8 cellular contexts compared by ENCODE assay signal in the genomic region with DNA sequence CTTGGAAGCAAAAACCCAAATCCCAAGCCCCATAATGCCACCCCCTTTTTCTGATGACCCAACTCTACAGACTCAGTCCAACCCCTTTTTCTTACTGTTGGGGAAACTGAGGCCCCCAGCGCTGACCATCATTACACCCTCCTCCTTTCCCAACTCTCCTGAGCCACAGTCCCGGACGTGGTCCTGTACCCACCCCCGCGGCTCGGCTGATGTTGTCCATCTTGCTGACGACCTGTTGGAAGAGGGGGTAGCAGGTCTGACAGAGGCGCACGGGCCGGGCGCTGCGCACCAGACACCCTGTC.
DNase-seq lines count a peak whose midpoint lies in the region; ATAC-seq and TF ChIP-seq lines count a peak whose summit lies in the region.

No MANE protein-coding gene starts in this region.

- peak overlapping the region; percentile 89 for H3K4me3 ChIP-seq in BLaER1
- peak overlapping the region; percentile 79 for H3K4me3 ChIP-seq in LNCaP clone FGC (ENCODE audit: low read depth, low read length)
- peak overlapping the region; percentile 92 to 100 for H3K4me3 ChIP-seq in muscle layer of colon (ENCODE audit: low read depth in 1 of 2, low read length in 2 of 2)

- peaks cover 26% of the 10 kb centered on the region for H3K4me1 ChIP-seq in BLaER1
- H3K4me1 ChIP-seq in muscle layer of colon (ENCODE audit: insufficient read depth, low read length): peaks cover 10% of the 10 kb centered on the region

- ATAC-seq in GM21526 (IDR thresholded peaks at IDR 0.05; ENCODE audit: low FRiP score, unreplicated experiment): peak; percentile 40

- peaks cover 7% of the 10 kb centered on the region for H3K36me3 Mint-ChIP-seq in dendritic cell treated with granulocyte-macrophage colony-stimulating factor and Interleukin-4, amounts not matched to agents 40 ng/mL and 50 ng/mL, for 4 days (ENCODE audit: low read depth)

- peak overlapping the region; percentile 85 for H3K27ac Mint-ChIP-seq in dendritic cell treated with granulocyte-macrophage colony-stimulating factor and Interleukin-4, amounts not matched to agents 40 ng/mL and 50 ng/mL, for 4 days

- peak overlapping the region; percentile 80 for H3K4me3 Mint-ChIP-seq in dendritic cell treated with granulocyte-macrophage colony-stimulating factor and Interleukin-4, amounts not matched to agents 40 ng/mL and 50 ng/mL, for 4 days

- H3K36me3 ChIP-seq in BLaER1 (no peaks in the 10 kb centered on the region), muscle layer of colon (ENCODE audit: insufficient read depth, low read length) (no peaks in the 10 kb centered on the region)

- no peaks in the 10 kb centered on the region for H3K27me3 ChIP-seq in BLaER1
- H3K27me3 ChIP-seq in muscle layer of colon (ENCODE audit: control insufficient read depth in 1 of 2, insufficient read depth in 2 of 2, low read length in 2 of 2): no peaks in the 10 kb centered on the region

- no peaks in the 10 kb centered on the region for H3K9me3 Mint-ChIP-seq in dendritic cell treated with granulocyte-macrophage colony-stimulating factor and Interleukin-4, amounts not matched to agents 40 ng/mL and 50 ng/mL, for 4 days

- H3K27ac ChIP-seq in BLaER1 (peak overlapping the region; percentile 81), muscle layer of colon (ENCODE audit: low read depth, low read length) (peak overlapping the region; percentile 86)

- no peak for TF ChIP-seq CTCF in LNCaP clone FGC (IDR thresholded peaks at IDR 0.05; ENCODE audit: control insufficient read depth, extremely low read depth, insufficient read depth)

- H3K27me3 Mint-ChIP-seq in dendritic cell treated with granulocyte-macrophage colony-stimulating factor and Interleukin-4, amounts not matched to agents 40 ng/mL and 50 ng/mL, for 4 days: peaks cover 5% of the 10 kb centered on the region

- peaks cover 16% of the 10 kb centered on the region for H3K4me1 Mint-ChIP-seq in dendritic cell treated with granulocyte-macrophage colony-stimulating factor and Interleukin-4, amounts not matched to agents 40 ng/mL and 50 ng/mL, for 4 days (ENCODE audit: low read depth)

- intact Hi-C loops in dendritic cell treated with granulocyte-macrophage colony-stimulating factor and Interleukin-4, amounts not matched to agents 40 ng/mL and 50 ng/mL, for 4 days (cut with micrococcal nuclease): no loop called here

- H3K4me2 ChIP-seq in BLaER1: peak overlapping the region; percentile 99

- no peaks in the 10 kb centered on the region for H3K9me3 ChIP-seq in BLaER1
- H3K9me3 ChIP-seq in muscle layer of colon (ENCODE audit: low read length): no peaks in the 10 kb centered on the region

- H3K9ac ChIP-seq in BLaER1 (peak overlapping the region; percentile 83), muscle layer of colon (ENCODE audit: low read length) (peak overlapping the region; percentile 42)

- no peaks in the 10 kb centered on the region for H4K20me1 ChIP-seq in BLaER1

- DNase-seq in LNCaP clone FGC (ENCODE audit: low read depth) (no peak), NCI-H510A treated with DMSO at 0.1 percent for 48 hours (lab: John Stamatoyannopoulos, UW) (no peak), UCSD-AML1 (lab: John Stamatoyannopoulos, UW; ENCODE audit: unreplicated experiment) (no peak), DMS 273 (lab: John Stamatoyannopoulos, UW; ENCODE audit: unreplicated experiment) (no peak)
